8 cellular contexts compared by ENCODE assay signal in the genomic region with DNA sequence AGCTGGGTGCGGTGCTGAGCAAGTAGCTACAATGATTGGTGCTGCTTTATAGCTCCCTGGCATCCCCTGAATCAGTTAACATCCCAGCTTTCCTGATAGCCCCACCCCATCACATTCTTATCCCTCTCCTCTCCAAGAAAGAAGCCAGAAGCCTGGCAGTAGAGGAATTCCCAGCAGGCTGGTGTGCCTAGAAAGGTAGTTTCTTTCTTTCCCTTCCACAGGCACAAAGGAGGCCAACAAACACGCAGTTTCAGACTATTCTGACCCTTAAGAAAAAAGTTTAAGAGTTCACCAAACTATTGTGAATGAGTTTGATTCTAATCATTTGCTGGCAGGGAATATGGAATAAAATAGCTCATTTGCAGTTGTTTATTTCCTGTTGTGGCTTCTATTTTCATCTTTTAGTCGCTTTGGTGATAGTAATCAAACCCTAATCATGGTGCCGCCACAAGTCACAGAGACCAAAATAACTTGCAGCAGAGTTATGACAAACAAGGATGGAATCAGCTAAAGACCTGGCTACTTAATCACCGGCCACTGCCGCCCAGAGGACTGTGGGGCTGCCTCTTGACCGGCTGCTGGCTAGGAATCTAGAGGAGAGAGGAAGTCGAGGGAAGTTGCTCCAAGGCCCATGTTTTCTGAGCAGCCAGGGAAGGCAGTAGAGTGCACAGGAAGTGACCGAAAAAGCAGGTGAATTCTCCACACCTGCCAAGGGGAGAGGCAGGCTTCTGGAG. TPM values are rescaled to one million over a fixed set of nuclear protein-coding genes. Genes with fewer than 3 reads are reported as not detected.
DNase-seq lines count a peak whose midpoint lies in the region; ATAC-seq and TF ChIP-seq lines count a peak whose summit lies in the region.

No MANE protein-coding gene starts in this region.

- H3K4me1 ChIP-seq in cardiac muscle cell (ENCODE audit: low read depth), result peaks cover 20% of the 10 kb centered on the region

- no peaks in the 10 kb centered on the region for H3K27me3 ChIP-seq in cardiac muscle cell

- TF ChIP-seq CTCF in cardiac muscle cell (IDR thresholded peaks at IDR 0.05; ENCODE audit: low read depth, low read length) (peak; percentile 22), retinal pigment epithelial cell (conservative IDR thresholded peaks at IDR 0.05; ENCODE audit: low read depth, low read length) (peak; percentile 17), GM20000 (IDR thresholded peaks at IDR 0.05; ENCODE audit: extremely low read depth, missing control alignments) (no peak)

- peaks cover 6% of the 10 kb centered on the region for H3K27me3 Mint-ChIP-seq in T-helper 2 cell treated with Interferon-gamma antibody and Interleukin-4, amounts not matched to agents 5 μg/mL and 100 μg/mL, for 36 hours (ENCODE audit: low read depth)
- H3K27me3 Mint-ChIP-seq in activated CD8-positive, alpha-beta memory T cell treated with anti-CD3 and anti-CD28 coated beads, Interleukin-2, amount 10 ng/mL, durations not matched to agents 7 days and 5 days, result no peaks in the 10 kb centered on the region

- DNase-seq in GM03348 (ENCODE audit: low spot score), result peak; percentile 74
- DNase-seq in T-helper 2 cell treated with Interferon-gamma antibody and Interleukin-4, amounts not matched to agents 5 μg/mL and 100 μg/mL, for 36 hours (ENCODE audit: low spot score), result no peak
- peak in 1 of 2 donors; percentile 72 for DNase-seq in cardiac muscle cell (ENCODE audit: low read depth in 1 of 2, low spot score in 1 of 2)
- DNase-seq in retinal pigment epithelial cell (ENCODE audit: low read depth), result peak; percentile 79
- DNase-seq in activated CD8-positive, alpha-beta memory T cell treated with anti-CD3 and anti-CD28 coated beads, Interleukin-2, amount 10 ng/mL, durations not matched to agents 7 days and 5 days, result no peak
- no peak for DNase-seq in DMS114 treated with DMSO at 0.1 percent for 48 hours (lab: John Stamatoyannopoulos, UW; ENCODE audit: unreplicated experiment)
- no peak for DNase-seq in GM20000 (ENCODE audit: low spot score)

- H3K27ac ChIP-seq in cardiac muscle cell, result peak overlapping the region; percentile 76

- H3K4me3 ChIP-seq in cardiac muscle cell (no peak overlapping the region), retinal pigment epithelial cell (ENCODE audit: low read length) (no peak overlapping the region)

- H3K36me3 ChIP-seq in cardiac muscle cell, result no peaks in the 10 kb centered on the region

- peak overlapping the region; percentile 83 for H3K27ac Mint-ChIP-seq in T-helper 2 cell treated with Interferon-gamma antibody and Interleukin-4, amounts not matched to agents 5 μg/mL and 100 μg/mL, for 36 hours
- no peak overlapping the region for H3K27ac Mint-ChIP-seq in activated CD8-positive, alpha-beta memory T cell treated with anti-CD3 and anti-CD28 coated beads, Interleukin-2, amount 10 ng/mL, durations not matched to agents 7 days and 5 days

- no peak for ATAC-seq in activated CD8-positive, alpha-beta memory T cell treated with anti-CD3 and anti-CD28 coated beads, Interleukin-2, amount 10 ng/mL, durations not matched to agents 7 days and 5 days
- ATAC-seq in HG03521 (IDR thresholded peaks at IDR 0.05; ENCODE audit: unreplicated experiment), result no peak

- peak overlapping the region; percentile 50 for H3K4me3 Mint-ChIP-seq in T-helper 2 cell treated with Interferon-gamma antibody and Interleukin-4, amounts not matched to agents 5 μg/mL and 100 μg/mL, for 36 hours
- H3K4me3 Mint-ChIP-seq in activated CD8-positive, alpha-beta memory T cell treated with anti-CD3 and anti-CD28 coated beads, Interleukin-2, amount 10 ng/mL, durations not matched to agents 7 days and 5 days, result no peak overlapping the region

- no peaks in the 10 kb centered on the region for H3K36me3 Mint-ChIP-seq in T-helper 2 cell treated with Interferon-gamma antibody and Interleukin-4, amounts not matched to agents 5 μg/mL and 100 μg/mL, for 36 hours (ENCODE audit: low read depth)
- peaks cover 1% of the 10 kb centered on the region for H3K36me3 Mint-ChIP-seq in activated CD8-positive, alpha-beta memory T cell treated with anti-CD3 and anti-CD28 coated beads, Interleukin-2, amount 10 ng/mL, durations not matched to agents 7 days and 5 days

- CTCF ChIA-PET in activated CD8-positive, alpha-beta memory T cell treated with anti-CD3 and anti-CD28 coated beads, Interleukin-2, amount 10 ng/mL, durations not matched to agents 7 days and 5 days (lab: Charles Lee), result interaction anchor here (0.8 to 1.9 kb wide), 5 partner anchors 18 to 281 kb away, joined by 3 to 9 read pairs (median 3); no protein-coding TSS in a partner anchor

- no peaks in the 10 kb centered on the region for H3K9me3 Mint-ChIP-seq in T-helper 2 cell treated with Interferon-gamma antibody and Interleukin-4, amounts not matched to agents 5 μg/mL and 100 μg/mL, for 36 hours
- no peaks in the 10 kb centered on the region for H3K9me3 Mint-ChIP-seq in activated CD8-positive, alpha-beta memory T cell treated with anti-CD3 and anti-CD28 coated beads, Interleukin-2, amount 10 ng/mL, durations not matched to agents 7 days and 5 days (ENCODE audit: low read depth)

- H3K4me1 Mint-ChIP-seq in T-helper 2 cell treated with Interferon-gamma antibody and Interleukin-4, amounts not matched to agents 5 μg/mL and 100 μg/mL, for 36 hours (ENCODE audit: low read depth), result peaks cover 34% of the 10 kb centered on the region
- H3K4me1 Mint-ChIP-seq in activated CD8-positive, alpha-beta memory T cell treated with anti-CD3 and anti-CD28 coated beads, Interleukin-2, amount 10 ng/mL, durations not matched to agents 7 days and 5 days, result peaks cover 18% of the 10 kb centered on the region

- no peaks in the 10 kb centered on the region for H3K9me3 ChIP-seq in cardiac muscle cell (ENCODE audit: low read depth)

RNA-seq across cellular contexts. Expression of a gene that starts 4.9 kb away (rescaled TPM):
- total RNA-seq in cardiac muscle cell, result 93.1 and 129 TPM in 2 replicates
- polyA plus RNA-seq in cardiac muscle cell, result 60.1 and 80.8 TPM in 2 replicates
- 10 to 100 TPM; 18.5 to 29.3 TPM for total RNA-seq in activated CD8-positive, alpha-beta memory T cell treated with anti-CD3 and anti-CD28 coated beads, Interleukin-2, amount 10 ng/mL, durations not matched to agents 7 days and 5 days

Comparison
In these comparisons a context has a peak if more than half of its experiments do, and no peak if none do; other contexts are left out.
1. DNase-seq: peak in GM03348 (single experiment) and retinal pigment epithelial cell (single experiment); none in T-helper 2 cell treated with Interferon-gamma antibody and Interleukin-4, amounts not matched to agents 5 μg/mL and 100 μg/mL, for 36 hours (single experiment), activated CD8-positive, alpha-beta memory T cell treated with anti-CD3 and anti-CD28 coated beads, Interleukin-2, amount 10 ng/mL, durations not matched to agents 7 days and 5 days (single experiment), DMS114 treated with DMSO at 0.1 percent for 48 hours (single experiment) and GM20000 (single experiment).